In the genomic region with DNA sequence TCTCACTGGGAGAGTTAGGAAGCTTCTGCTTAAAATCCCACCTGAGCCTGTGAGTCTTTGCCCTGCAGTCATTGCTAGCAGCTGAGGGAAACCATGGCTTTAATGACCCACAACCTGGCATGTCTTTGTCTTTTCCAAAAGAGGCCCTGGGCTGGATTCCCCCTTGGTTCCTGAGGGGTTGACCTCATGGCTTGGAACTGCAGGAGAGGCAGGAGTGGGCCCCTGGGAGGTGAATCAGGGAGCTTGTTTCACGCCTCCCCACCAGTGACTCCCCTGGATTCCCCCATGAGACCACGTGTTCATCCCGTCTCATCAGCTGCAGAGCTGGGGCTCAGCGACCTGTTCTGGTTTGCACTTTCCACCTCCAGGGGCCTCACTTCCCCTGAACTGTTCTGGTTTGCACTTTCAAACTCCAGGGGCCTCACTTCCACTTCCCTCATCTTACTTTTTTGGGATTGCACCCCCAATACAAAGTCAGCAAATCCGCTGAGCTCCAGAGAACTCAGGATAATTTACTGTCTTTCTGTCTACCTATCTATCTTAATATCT, we compare ENCODE assay signal across 1 cellular context.
TF ChIP-seq lines count a peak whose summit lies in the region.

No MANE protein-coding gene starts in this region.

TF ChIP-seq in GM12878, 131 proteins besides CTCF, POLR2A, EP300 and RAD21:
- TF ChIP-seq, protein P1, sequence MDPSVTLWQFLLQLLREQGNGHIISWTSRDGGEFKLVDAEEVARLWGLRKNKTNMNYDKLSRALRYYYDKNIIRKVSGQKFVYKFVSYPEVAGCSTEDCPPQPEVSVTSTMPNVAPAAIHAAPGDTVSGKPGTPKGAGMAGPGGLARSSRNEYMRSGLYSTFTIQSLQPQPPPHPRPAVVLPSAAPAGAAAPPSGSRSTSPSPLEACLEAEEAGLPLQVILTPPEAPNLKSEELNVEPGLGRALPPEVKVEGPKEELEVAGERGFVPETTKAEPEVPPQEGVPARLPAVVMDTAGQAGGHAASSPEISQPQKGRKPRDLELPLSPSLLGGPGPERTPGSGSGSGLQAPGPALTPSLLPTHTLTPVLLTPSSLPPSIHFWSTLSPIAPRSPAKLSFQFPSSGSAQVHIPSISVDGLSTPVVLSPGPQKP (IDR thresholded peaks at IDR 0.05; ENCODE audit: low read depth, low read length), result no peak
- no peak for TF ChIP-seq ZZZ3 (IDR thresholded peaks at IDR 0.05; ENCODE audit: control insufficient read depth, insufficient read length, low read depth)
- TF ChIP-seq SPI1 (IDR thresholded peaks at IDR 0.05; ENCODE audit: borderline replicate concordance, insufficient read depth, low read depth, low read length), result peak; percentile 22; the same call in 1 of the 2 replicates
- TF ChIP-seq RAD51 (IDR thresholded peaks at IDR 0.05), result peak; percentile 71; the same call in 1 of the 2 replicates
- no peak for TF ChIP-seq ZBED1 (IDR thresholded peaks at IDR 0.05; ENCODE audit: borderline replicate concordance)
- TF ChIP-seq, protein P2, sequence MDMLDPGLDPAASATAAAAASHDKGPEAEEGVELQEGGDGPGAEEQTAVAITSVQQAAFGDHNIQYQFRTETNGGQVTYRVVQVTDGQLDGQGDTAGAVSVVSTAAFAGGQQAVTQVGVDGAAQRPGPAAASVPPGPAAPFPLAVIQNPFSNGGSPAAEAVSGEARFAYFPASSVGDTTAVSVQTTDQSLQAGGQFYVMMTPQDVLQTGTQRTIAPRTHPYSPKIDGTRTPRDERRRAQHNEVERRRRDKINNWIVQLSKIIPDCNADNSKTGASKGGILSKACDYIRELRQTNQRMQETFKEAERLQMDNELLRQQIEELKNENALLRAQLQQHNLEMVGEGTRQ (IDR thresholded peaks at IDR 0.05; ENCODE audit: borderline replicate concordance, low read depth, low read length), result peak; percentile 15; the same call in 1 of the 2 replicates
- TF ChIP-seq MXI1 (IDR thresholded peaks at IDR 0.05; ENCODE audit: low read depth, low read length), result no peak
- TF ChIP-seq TCF3 (IDR thresholded peaks at IDR 0.05; ENCODE audit: borderline replicate concordance, insufficient read depth, low read depth, low read length), result no peak
- TF ChIP-seq EGR1 (IDR thresholded peaks at IDR 0.05; ENCODE audit: borderline replicate concordance in 1 of 2, low read depth in 2 of 2, low read length in 2 of 2), result no peak
- no peak for TF ChIP-seq TAF1 (IDR thresholded peaks at IDR 0.05; ENCODE audit: borderline replicate concordance, low read depth, low read length)
- TF ChIP-seq TBL1XR1 (IDR thresholded peaks at IDR 0.05; ENCODE audit: low read depth, low read length), result no peak
- TF ChIP-seq, protein P3, sequence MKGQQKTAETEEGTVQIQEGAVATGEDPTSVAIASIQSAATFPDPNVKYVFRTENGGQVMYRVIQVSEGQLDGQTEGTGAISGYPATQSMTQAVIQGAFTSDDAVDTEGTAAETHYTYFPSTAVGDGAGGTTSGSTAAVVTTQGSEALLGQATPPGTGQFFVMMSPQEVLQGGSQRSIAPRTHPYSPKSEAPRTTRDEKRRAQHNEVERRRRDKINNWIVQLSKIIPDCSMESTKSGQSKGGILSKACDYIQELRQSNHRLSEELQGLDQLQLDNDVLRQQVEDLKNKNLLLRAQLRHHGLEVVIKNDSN (IDR thresholded peaks at IDR 0.05; ENCODE audit: borderline replicate concordance, extremely low read length, insufficient read depth, low read depth, low read length), result peak; percentile 34
- TF ChIP-seq, protein P4, sequence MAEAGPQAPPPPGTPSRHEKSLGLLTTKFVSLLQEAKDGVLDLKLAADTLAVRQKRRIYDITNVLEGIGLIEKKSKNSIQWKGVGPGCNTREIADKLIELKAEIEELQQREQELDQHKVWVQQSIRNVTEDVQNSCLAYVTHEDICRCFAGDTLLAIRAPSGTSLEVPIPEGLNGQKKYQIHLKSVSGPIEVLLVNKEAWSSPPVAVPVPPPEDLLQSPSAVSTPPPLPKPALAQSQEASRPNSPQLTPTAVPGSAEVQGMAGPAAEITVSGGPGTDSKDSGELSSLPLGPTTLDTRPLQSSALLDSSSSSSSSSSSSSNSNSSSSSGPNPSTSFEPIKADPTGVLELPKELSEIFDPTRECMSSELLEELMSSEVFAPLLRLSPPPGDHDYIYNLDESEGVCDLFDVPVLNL (IDR thresholded peaks at IDR 0.05; ENCODE audit: low read depth, low read length), result no peak
- no peak for TF ChIP-seq ZNF622 (IDR thresholded peaks at IDR 0.05)
- TF ChIP-seq KDM1A (IDR thresholded peaks at IDR 0.05; ENCODE audit: borderline replicate concordance), result no peak
